In genomic region chr2:212228651-212229253, GRCh38 we compare ENCODE assay signal across 23 cellular contexts.
DNase-seq lines count a peak whose midpoint lies in the region; ATAC-seq and TF ChIP-seq lines count a peak whose summit lies in the region.
"Had no signal": no experiment of that assay in that cellular context is flagged by ENCODE, and none has a peak within 500 bp of the region (broad histone marks: within the 10 kb centered on the region; RNA-seq: fewer than 3 reads in every experiment).

No MANE protein-coding gene starts in this region.

- H3K4me1 Mint-ChIP-seq in activated naive CD8-positive, alpha-beta T cell treated with anti-CD3 and anti-CD28 coated beads, Interleukin-2, amount 50 U/mL, for 24 hours, result no peaks in the 10 kb centered on the region
- H3K4me1 Mint-ChIP-seq: activated CD4-positive, alpha-beta T cell treated with anti-CD3 and anti-CD28 coated beads for 36 hours; activated naive CD4-positive, alpha-beta T cell treated with anti-CD3 and anti-CD28 coated beads, Interleukin-2, amount 50 U/mL, for 24 hours had no signal

- peak; percentile 14 for DNase-seq in GM04504 (ENCODE audit: low read depth)
- peak; percentile 22 to 62 for DNase-seq in NCI-H446 (lab: John Stamatoyannopoulos, UW)
- peak; percentile 76 for DNase-seq in epithelial cell of esophagus (ENCODE audit: low read depth)
- peak; percentile 2 for DNase-seq in kidney tubule cell (ENCODE audit: low spot score)
- DNase-seq in kidney glomerular epithelial cell (lab: John Stamatoyannopoulos, UW), result no peak
- no peak for DNase-seq in activated naive CD8-positive, alpha-beta T cell treated with anti-CD3 and anti-CD28 coated beads, Interleukin-2, amount 50 U/mL, for 24 hours
- DNase-seq in epidermal melanocyte (ENCODE audit: insufficient read length, low spot score), result no peak
- DNase-seq: activated CD4-positive, alpha-beta T cell treated with anti-CD3 and anti-CD28 coated beads for 36 hours; body of pancreas; left lung; mucosa of descending colon; NCI-H1092 treated with DMSO at 0.1 percent for 48 hours; NCI-H2081; NCI-H526 treated with DMSO at 0.1 percent for 48 hours; Right ventricle myocardium superior; stimulated activated CD4-positive, alpha-beta T cell treated with anti-CD3 and anti-CD28 coated beads, Interleukin-2, amount 100 ng/mL, for 24 hours; stimulated activated naive CD4-positive, alpha-beta T cell; SW 1271 had no signal

- H3K27me3 Mint-ChIP-seq in activated naive CD8-positive, alpha-beta T cell treated with anti-CD3 and anti-CD28 coated beads, Interleukin-2, amount 50 U/mL, for 24 hours, result no peaks in the 10 kb centered on the region
- H3K27me3 Mint-ChIP-seq: activated CD4-positive, alpha-beta T cell treated with anti-CD3 and anti-CD28 coated beads for 36 hours; activated naive CD4-positive, alpha-beta T cell treated with anti-CD3 and anti-CD28 coated beads, Interleukin-2, amount 50 U/mL, for 24 hours; progenitor cell of endocrine pancreas had no signal

- no peak overlapping the region for H3K4me3 Mint-ChIP-seq in activated naive CD8-positive, alpha-beta T cell treated with anti-CD3 and anti-CD28 coated beads, Interleukin-2, amount 50 U/mL, for 24 hours
- H3K4me3 Mint-ChIP-seq: activated CD4-positive, alpha-beta T cell treated with anti-CD3 and anti-CD28 coated beads for 36 hours; activated naive CD4-positive, alpha-beta T cell treated with anti-CD3 and anti-CD28 coated beads, Interleukin-2, amount 50 U/mL, for 24 hours had no signal

- ATAC-seq in activated naive CD8-positive, alpha-beta T cell treated with anti-CD3 and anti-CD28 coated beads, Interleukin-2, amount 50 U/mL, for 24 hours, result no peak
- no peak for ATAC-seq in HG03442 (IDR thresholded peaks at IDR 0.05; ENCODE audit: unreplicated experiment)
- ATAC-seq: activated CD4-positive, alpha-beta T cell treated with anti-CD3 and anti-CD28 coated beads for 36 hours; body of pancreas; left lung; mucosa of descending colon had no signal

- TF ChIP-seq CTCF in epithelial cell of esophagus (IDR thresholded peaks at IDR 0.05; ENCODE audit: insufficient read depth, low read depth, low read length, missing control alignments), result no peak

- H3K36me3 Mint-ChIP-seq in activated naive CD8-positive, alpha-beta T cell treated with anti-CD3 and anti-CD28 coated beads, Interleukin-2, amount 50 U/mL, for 24 hours (ENCODE audit: low read depth), result no peaks in the 10 kb centered on the region
- H3K36me3 Mint-ChIP-seq: activated naive CD4-positive, alpha-beta T cell treated with anti-CD3 and anti-CD28 coated beads, Interleukin-2, amount 50 U/mL, for 24 hours had no signal

- H3K27ac Mint-ChIP-seq in activated naive CD8-positive, alpha-beta T cell treated with anti-CD3 and anti-CD28 coated beads, Interleukin-2, amount 50 U/mL, for 24 hours, result no peak overlapping the region
- H3K27ac Mint-ChIP-seq: activated CD4-positive, alpha-beta T cell treated with anti-CD3 and anti-CD28 coated beads for 36 hours; activated naive CD4-positive, alpha-beta T cell treated with anti-CD3 and anti-CD28 coated beads, Interleukin-2, amount 50 U/mL, for 24 hours had no signal

- H3K9me3 Mint-ChIP-seq in activated naive CD8-positive, alpha-beta T cell treated with anti-CD3 and anti-CD28 coated beads, Interleukin-2, amount 50 U/mL, for 24 hours, result no peaks in the 10 kb centered on the region
- H3K9me3 Mint-ChIP-seq: activated naive CD4-positive, alpha-beta T cell treated with anti-CD3 and anti-CD28 coated beads, Interleukin-2, amount 50 U/mL, for 24 hours had no signal

- H3K4me3 ChIP-seq in epithelial cell of esophagus (ENCODE audit: low read length), result no peak overlapping the region
- H3K4me3 ChIP-seq: body of pancreas, coronary artery, left lung, mucosa of descending colon, skin epidermis had no signal

Comparison
In these comparisons a context has a peak if more than half of its experiments do, and no peak if none do; other contexts are left out.
1. DNase-seq: peak in GM04504 (single experiment), NCI-H446 (2 of 2), epithelial cell of esophagus (single experiment) and kidney tubule cell (single experiment); none in kidney glomerular epithelial cell (single experiment), activated naive CD8-positive, alpha-beta T cell treated with anti-CD3 and anti-CD28 coated beads, Interleukin-2, amount 50 U/mL, for 24 hours (single experiment) and epidermal melanocyte (single experiment).